Comparison of ENCODE assay signal across 1 cellular context in genomic region chr9:131475956-131476776, GRCh38.
TF ChIP-seq lines count a peak whose summit lies in the region.

No MANE protein-coding gene starts in this region.

TF ChIP-seq in GM12878, 131 proteins besides CTCF, POLR2A, EP300 and RAD21:
- no peak for TF ChIP-seq MXI1 (IDR thresholded peaks at IDR 0.05; ENCODE audit: low read depth, low read length)
- TF ChIP-seq SIX5 (IDR thresholded peaks at IDR 0.05; ENCODE audit: low read depth, low read length, severe bottlenecking): no peak
- no peak for TF ChIP-seq NFYA (IDR thresholded peaks at IDR 0.05; ENCODE audit: borderline replicate concordance, low read depth, low read length)
- TF ChIP-seq CBX3 (IDR thresholded peaks at IDR 0.05; ENCODE audit: borderline replicate concordance, low read depth): no peak
- no peak for TF ChIP-seq HDGF (IDR thresholded peaks at IDR 0.05)
- TF ChIP-seq TCF12 (IDR thresholded peaks at IDR 0.05; ENCODE audit: low read depth, low read length): no peak
- TF ChIP-seq, protein P1, sequence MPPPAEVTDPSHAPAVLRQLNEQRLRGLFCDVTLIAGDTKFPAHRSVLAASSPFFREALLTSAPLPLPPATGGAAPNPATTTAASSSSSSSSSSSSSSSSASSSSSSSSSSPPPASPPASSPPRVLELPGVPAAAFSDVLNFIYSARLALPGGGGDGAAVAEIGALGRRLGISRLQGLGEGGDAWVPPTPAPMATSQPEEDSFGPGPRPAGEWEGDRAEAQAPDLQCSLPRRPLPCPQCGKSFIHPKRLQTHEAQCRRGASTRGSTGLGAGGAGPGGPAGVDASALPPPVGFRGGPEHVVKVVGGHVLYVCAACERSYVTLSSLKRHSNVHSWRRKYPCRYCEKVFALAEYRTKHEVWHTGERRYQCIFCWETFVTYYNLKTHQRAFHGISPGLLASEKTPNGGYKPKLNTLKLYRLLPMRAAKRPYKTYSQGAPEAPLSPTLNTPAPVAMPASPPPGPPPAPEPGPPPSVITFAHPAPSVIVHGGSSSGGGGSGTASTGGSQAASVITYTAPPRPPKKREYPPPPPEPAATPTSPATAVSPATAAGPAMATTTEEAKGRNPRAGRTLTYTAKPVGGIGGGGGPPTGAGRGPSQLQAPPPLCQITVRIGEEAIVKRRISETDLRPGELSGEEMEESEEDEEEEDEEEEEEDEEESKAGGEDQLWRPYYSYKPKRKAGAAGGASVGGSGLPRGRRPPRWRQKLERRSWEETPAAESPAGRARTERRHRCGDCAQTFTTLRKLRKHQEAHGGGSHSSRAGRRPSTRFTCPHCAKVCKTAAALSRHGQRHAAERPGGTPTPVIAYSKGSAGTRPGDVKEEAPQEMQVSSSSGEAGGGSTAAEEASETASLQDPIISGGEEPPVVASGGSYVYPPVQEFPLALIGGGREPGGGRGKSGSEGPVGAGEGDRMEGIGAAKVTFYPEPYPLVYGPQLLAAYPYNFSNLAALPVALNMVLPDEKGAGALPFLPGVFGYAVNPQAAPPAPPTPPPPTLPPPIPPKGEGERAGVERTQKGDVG (CRISPR knock-in tag; IDR thresholded peaks at IDR 0.05): no peak
- TF ChIP-seq, protein P2, sequence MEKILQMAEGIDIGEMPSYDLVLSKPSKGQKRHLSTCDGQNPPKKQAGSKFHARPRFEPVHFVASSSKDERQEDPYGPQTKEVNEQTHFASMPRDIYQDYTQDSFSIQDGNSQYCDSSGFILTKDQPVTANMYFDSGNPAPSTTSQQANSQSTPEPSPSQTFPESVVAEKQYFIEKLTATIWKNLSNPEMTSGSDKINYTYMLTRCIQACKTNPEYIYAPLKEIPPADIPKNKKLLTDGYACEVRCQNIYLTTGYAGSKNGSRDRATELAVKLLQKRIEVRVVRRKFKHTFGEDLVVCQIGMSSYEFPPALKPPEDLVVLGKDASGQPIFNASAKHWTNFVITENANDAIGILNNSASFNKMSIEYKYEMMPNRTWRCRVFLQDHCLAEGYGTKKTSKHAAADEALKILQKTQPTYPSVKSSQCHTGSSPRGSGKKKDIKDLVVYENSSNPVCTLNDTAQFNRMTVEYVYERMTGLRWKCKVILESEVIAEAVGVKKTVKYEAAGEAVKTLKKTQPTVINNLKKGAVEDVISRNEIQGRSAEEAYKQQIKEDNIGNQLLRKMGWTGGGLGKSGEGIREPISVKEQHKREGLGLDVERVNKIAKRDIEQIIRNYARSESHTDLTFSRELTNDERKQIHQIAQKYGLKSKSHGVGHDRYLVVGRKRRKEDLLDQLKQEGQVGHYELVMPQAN (conservative IDR thresholded peaks at IDR 0.05): no peak
- no peak for TF ChIP-seq NBN (IDR thresholded peaks at IDR 0.05)
- TF ChIP-seq, protein P3, sequence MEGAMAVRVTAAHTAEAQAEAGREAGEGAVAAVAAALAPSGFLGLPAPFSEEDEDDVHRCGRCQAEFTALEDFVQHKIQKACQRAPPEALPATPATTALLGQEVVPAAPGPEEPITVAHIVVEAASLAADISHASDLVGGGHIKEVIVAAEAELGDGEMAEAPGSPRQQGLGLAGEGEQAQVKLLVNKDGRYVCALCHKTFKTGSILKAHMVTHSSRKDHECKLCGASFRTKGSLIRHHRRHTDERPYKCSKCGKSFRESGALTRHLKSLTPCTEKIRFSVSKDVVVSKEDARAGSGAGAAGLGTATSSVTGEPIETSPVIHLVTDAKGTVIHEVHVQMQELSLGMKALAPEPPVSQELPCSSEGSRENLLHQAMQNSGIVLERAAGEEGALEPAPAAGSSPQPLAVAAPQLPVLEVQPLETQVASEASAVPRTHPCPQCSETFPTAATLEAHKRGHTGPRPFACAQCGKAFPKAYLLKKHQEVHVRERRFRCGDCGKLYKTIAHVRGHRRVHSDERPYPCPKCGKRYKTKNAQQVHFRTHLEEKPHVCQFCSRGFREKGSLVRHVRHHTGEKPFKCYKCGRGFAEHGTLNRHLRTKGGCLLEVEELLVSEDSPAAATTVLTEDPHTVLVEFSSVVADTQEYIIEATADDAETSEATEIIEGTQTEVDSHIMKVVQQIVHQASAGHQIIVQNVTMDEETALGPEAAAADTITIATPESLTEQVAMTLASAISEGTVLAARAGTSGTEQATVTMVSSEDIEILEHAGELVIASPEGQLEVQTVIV (IDR thresholded peaks at IDR 0.05; ENCODE audit: borderline replicate concordance, partially characterized antibody): no peak
- TF ChIP-seq ZNF384 (IDR thresholded peaks at IDR 0.05; ENCODE audit: borderline replicate concordance, low read depth, low read length): no peak
- no peak for TF ChIP-seq SMARCA5 (IDR thresholded peaks at IDR 0.05)
- TF ChIP-seq PML (IDR thresholded peaks at IDR 0.05; ENCODE audit: low read length): no peak
- no peak for TF ChIP-seq STAT3 (IDR thresholded peaks at IDR 0.05; ENCODE audit: low read depth, low read length)
- TF ChIP-seq MEF2B (IDR thresholded peaks at IDR 0.05; ENCODE audit: partially characterized antibody, poor library complexity, severe bottlenecking): no peak
